In genomic region chr19:12194827-12195500, GRCh38 we compare ENCODE assay signal across 9 cellular contexts. TPM values are rescaled to one million over a fixed set of nuclear protein-coding genes. Genes with fewer than 3 reads are reported as not detected.
DNase-seq lines count a peak whose midpoint lies in the region; ATAC-seq, FAIRE-seq and TF ChIP-seq lines count a peak whose summit lies in the region.
"Had no signal": no experiment of that assay in that cellular context is flagged by ENCODE, and none has a peak within 500 bp of the region (broad histone marks: within the 10 kb centered on the region; RNA-seq: fewer than 3 reads in every experiment).

No MANE protein-coding gene starts in this region.

- H3K27ac Mint-ChIP-seq in CD8-positive, alpha-beta memory T cell = peak overlapping the region in 4 of 8 donors; percentile 15 to 51 (median 36)
- peak overlapping the region; percentile 76 for H3K27ac Mint-ChIP-seq in activated B cell treated with CpG ODN at 0.5 μM for 24 hours

- peak; percentile 3 to 66 (median 60) for DNase-seq in CD8-positive, alpha-beta memory T cell
- DNase-seq in activated B cell treated with CpG ODN at 0.5 μM for 24 hours = peak; percentile 69
- DNase-seq in bronchial epithelial cell (ENCODE audit: low read depth) = peak; percentile 72
- peak; percentile 82 for DNase-seq in inferior parietal cortex (ENCODE audit: extremely low spot score)
- peak; percentile 64 to 67 for DNase-seq in stimulated activated CD4-positive, alpha-beta T cell treated with anti-CD3 and anti-CD28 coated beads, Interleukin-12 subunit alpha, Interleukin-12 subunit beta, amount 100 ng/mL, for 24 hours (ENCODE audit: low read depth in 2 of 2)
- DNase-seq in DMS 273 treated with DMSO at 0.1 percent for 48 hours (lab: John Stamatoyannopoulos, UW) = no peak

- ATAC-seq in activated B cell treated with CpG ODN at 0.5 μM for 24 hours (ENCODE audit: low read depth) (peak; percentile 97), GM18868 (IDR thresholded peaks at IDR 0.05; ENCODE audit: unreplicated experiment) (no peak), HG03457 (IDR thresholded peaks at IDR 0.05; ENCODE audit: unreplicated experiment) (no peak)

- peak overlapping the region in 6 of 7 donors; percentile 55 to 83 (median 71) for H3K4me3 Mint-ChIP-seq in CD8-positive, alpha-beta memory T cell
- peak overlapping the region; percentile 86 for H3K4me3 Mint-ChIP-seq in activated B cell treated with CpG ODN at 0.5 μM for 24 hours
- H3K4me3 Mint-ChIP-seq: neural crest cell had no signal

- H3K27ac ChIP-seq in CD8-positive, alpha-beta memory T cell (ENCODE audit: low read depth, low read length) = no peak overlapping the region

- peaks cover 3% of the 10 kb centered on the region for H3K36me3 ChIP-seq in CD8-positive, alpha-beta memory T cell (ENCODE audit: insufficient read depth, low read length)
- H3K36me3 ChIP-seq in bronchial epithelial cell (ENCODE audit: control insufficient read depth, insufficient read depth, low read length) = no peaks in the 10 kb centered on the region

- POLR2A ChIA-PET in CD8-positive, alpha-beta memory T cell (lab: Charles Lee) = no interaction called here
- POLR2A ChIA-PET in activated B cell treated with CpG ODN at 0.5 μM for 24 hours (lab: Charles Lee) = interaction anchor here (0.5 to 1.0 kb wide), 3 partner anchors 38 to 138 kb away, joined by 4 to 5 read pairs (median 4); partner anchors contain the start of genes ZNF563 and ZNF625

- H3K27me3 ChIP-seq in CD8-positive, alpha-beta memory T cell (ENCODE audit: insufficient read depth, low read length, poor library complexity, severe bottlenecking) = no peaks in the 10 kb centered on the region
- no peaks in the 10 kb centered on the region for H3K27me3 ChIP-seq in bronchial epithelial cell (ENCODE audit: control insufficient read depth, insufficient read depth, low read length)

- peaks cover 9 to 12% (median 11%) of the 10 kb centered on the region in 3 donors for H3K4me1 Mint-ChIP-seq in CD8-positive, alpha-beta memory T cell
- H3K4me1 Mint-ChIP-seq in activated B cell treated with CpG ODN at 0.5 μM for 24 hours = peaks cover 15% of the 10 kb centered on the region
- H3K4me1 Mint-ChIP-seq: neural crest cell had no signal

- H3K9me3 ChIP-seq in CD8-positive, alpha-beta memory T cell (ENCODE audit: low read length) = peaks cover 24% of the 10 kb centered on the region

- peaks cover 10 to 65% (median 36%) of the 10 kb centered on the region in 3 donors for H3K36me3 Mint-ChIP-seq in CD8-positive, alpha-beta memory T cell
- H3K36me3 Mint-ChIP-seq in activated B cell treated with CpG ODN at 0.5 μM for 24 hours (ENCODE audit: low read depth) = peaks cover 41% of the 10 kb centered on the region

- no peak for FAIRE-seq in bronchial epithelial cell (lab: Jason Lieb, UNC)

- no peak for TF ChIP-seq CTCF in activated B cell treated with CpG ODN at 0.5 μM for 24 hours (IDR thresholded peaks at IDR 0.05)
- TF ChIP-seq CTCF in bronchial epithelial cell (IDR thresholded peaks at IDR 0.05; ENCODE audit: insufficient read depth, low read length, severe bottlenecking) = no peak

- peaks cover 34 to 89% (median 73%) of the 10 kb centered on the region in 5 donors for H3K9me3 Mint-ChIP-seq in CD8-positive, alpha-beta memory T cell
- H3K9me3 Mint-ChIP-seq in activated B cell treated with CpG ODN at 0.5 μM for 24 hours = peaks cover 35% of the 10 kb centered on the region

- H3K27me3 Mint-ChIP-seq in CD8-positive, alpha-beta memory T cell = no peaks in the 10 kb centered on the region
- H3K27me3 Mint-ChIP-seq in activated B cell treated with CpG ODN at 0.5 μM for 24 hours = no peaks in the 10 kb centered on the region

- intact Hi-C loops in activated B cell treated with CpG ODN at 0.5 μM for 24 hours (cut with micrococcal nuclease) = loop anchor here (1.0 to 2.0 kb wide), 2 partner anchors 32 to 271 kb away; partner anchors contain the start of gene ZNF136

- no peak overlapping the region for H3K4me3 ChIP-seq in CD8-positive, alpha-beta memory T cell (ENCODE audit: low read length)
- H3K4me3 ChIP-seq in bronchial epithelial cell (ENCODE audit: low read depth, low read length) = peak overlapping the region; percentile 53

- CTCF ChIA-PET in CD8-positive, alpha-beta memory T cell (lab: Charles Lee) = no interaction called here
- CTCF ChIA-PET in activated B cell treated with CpG ODN at 0.5 μM for 24 hours (lab: Charles Lee) = no interaction called here

- no peaks in the 10 kb centered on the region for H3K4me1 ChIP-seq in CD8-positive, alpha-beta memory T cell (ENCODE audit: insufficient read depth, low read length)

RNA-seq across cellular contexts. Expression of gene ZNF136, which starts 32.1 kb away (rescaled TPM):
- total RNA-seq in CD8-positive, alpha-beta memory T cell = 10 to 100 TPM; 13.0 to 16.0 TPM
- polyA plus RNA-seq in CD8-positive, alpha-beta memory T cell = 17.4 TPM
- total RNA-seq in activated B cell treated with CpG ODN at 0.5 μM for 24 hours = 20.4 and 24.6 TPM in 2 replicates
- total RNA-seq in bronchial epithelial cell = 4.5 and 5.9 TPM in 2 replicates

RNA-seq across cellular contexts. Expression of gene ZNF625, which starts 38.4 kb away (rescaled TPM):
- 1 to 10 TPM; 3.3 to 3.8 TPM for total RNA-seq in CD8-positive, alpha-beta memory T cell
- polyA plus RNA-seq in CD8-positive, alpha-beta memory T cell = 0.39 TPM
- total RNA-seq in activated B cell treated with CpG ODN at 0.5 μM for 24 hours = 6.5 and 8.1 TPM in 2 replicates
- 5.0 and 8.7 TPM in 2 replicates for total RNA-seq in bronchial epithelial cell

RNA-seq across cellular contexts. Expression of gene ZNF20, which starts 54.8 kb away (rescaled TPM):
- total RNA-seq in CD8-positive, alpha-beta memory T cell = 1 to 10 TPM; 2.5 to 3.7 TPM
- 3.0 TPM for polyA plus RNA-seq in CD8-positive, alpha-beta memory T cell
- total RNA-seq in activated B cell treated with CpG ODN at 0.5 μM for 24 hours (4.2 and 8.5 TPM in 2 replicates), bronchial epithelial cell (3.2 and 5.2 TPM in 2 replicates)
